8 cellular contexts compared by ENCODE assay signal in genomic region chr17:16217002-16217635, GRCh38. TPM values are rescaled to one million over a fixed set of nuclear protein-coding genes. Genes with fewer than 3 reads are reported as not detected.
A peak's percentile ranks its signal among the peaks of the same experiment; 100 is the strongest.
DNase-seq lines count a peak whose midpoint lies in the region; ATAC-seq and TF ChIP-seq lines count a peak whose summit lies in the region.

TSS of gene PIGL (plus strand) at chr17:16217210. CDS start at chr17:16217227, 17 bp downstream.

- no peaks in the 10 kb centered on the region for H3K9me3 ChIP-seq in spleen

- peak within 1 kb of the TSS; percentile 77 to 99 (median 94) for H3K4me3 ChIP-seq in spleen

- peaks cover 31 to 76% (median 59%) of the 10 kb centered on the region in 6 donors for H3K4me1 ChIP-seq in spleen

- peak; percentile 83 for DNase-seq in GM10266 (ENCODE audit: extremely low spot score)
- peak; percentile 71 to 88 for DNase-seq in NCI-H446 (lab: John Stamatoyannopoulos, UW)
- peak; percentile 96 for DNase-seq in cerebellar cortex (ENCODE audit: low spot score)
- peak; percentile 95 for DNase-seq in iris pigment epithelial cell (ENCODE audit: low read depth)
- DNase-seq in spleen, result peak; percentile 93

- 0 to 1% (median 1%) methylated on average over 20 to 29 of the region's 29 CpGs for WGBS in spleen, 5 donors

- peaks cover 0 to 9% (median 0%) of the 10 kb centered on the region in 6 donors for H3K36me3 ChIP-seq in spleen

- ATAC-seq in HG03095 (IDR thresholded peaks at IDR 0.05; ENCODE audit: unreplicated experiment), result peak; percentile 32
- peak; percentile 59 to 70 for ATAC-seq in activated CD4-positive, CD25-positive, alpha-beta regulatory T cell treated with anti-CD3 and anti-CD28 coated beads, Interleukin-2, amount 50 U/mL, for 24 hours
- no peak for ATAC-seq in HG02938 (IDR thresholded peaks at IDR 0.05; ENCODE audit: unreplicated experiment)

- intact Hi-C loops in spleen (cut with DNase I; ENCODE audit: low total_unique reads), result no loop called here

- H3K27ac ChIP-seq in spleen, result peak within 1 kb of the TSS; percentile 94 to 98 (median 96)

- no peak for TF ChIP-seq POLR2A in spleen (IDR thresholded peaks at IDR 0.05)

- no peaks in the 10 kb centered on the region for H3K27me3 ChIP-seq in spleen (replicated peaks in 1 of 7)

- TF ChIP-seq CTCF in GM10266 (IDR thresholded peaks at IDR 0.05; ENCODE audit: control insufficient read depth, insufficient read depth, low read depth, missing control alignments) (no peak), spleen (IDR thresholded peaks at IDR 0.05 in 8 of 11, conservative IDR thresholded peaks at IDR 0.05 in 3 of 11) (no peak)

RNA-seq across cellular contexts. Expression of gene PIGL, which starts in this region (rescaled TPM):
- 10 to 100 TPM; 36.4 to 81.9 (median 67.9) TPM for total RNA-seq in spleen
- polyA plus RNA-seq in spleen, result 10 to 100 TPM; 14.5 to 22.3 (median 17.1) TPM
